In the genomic region with DNA sequence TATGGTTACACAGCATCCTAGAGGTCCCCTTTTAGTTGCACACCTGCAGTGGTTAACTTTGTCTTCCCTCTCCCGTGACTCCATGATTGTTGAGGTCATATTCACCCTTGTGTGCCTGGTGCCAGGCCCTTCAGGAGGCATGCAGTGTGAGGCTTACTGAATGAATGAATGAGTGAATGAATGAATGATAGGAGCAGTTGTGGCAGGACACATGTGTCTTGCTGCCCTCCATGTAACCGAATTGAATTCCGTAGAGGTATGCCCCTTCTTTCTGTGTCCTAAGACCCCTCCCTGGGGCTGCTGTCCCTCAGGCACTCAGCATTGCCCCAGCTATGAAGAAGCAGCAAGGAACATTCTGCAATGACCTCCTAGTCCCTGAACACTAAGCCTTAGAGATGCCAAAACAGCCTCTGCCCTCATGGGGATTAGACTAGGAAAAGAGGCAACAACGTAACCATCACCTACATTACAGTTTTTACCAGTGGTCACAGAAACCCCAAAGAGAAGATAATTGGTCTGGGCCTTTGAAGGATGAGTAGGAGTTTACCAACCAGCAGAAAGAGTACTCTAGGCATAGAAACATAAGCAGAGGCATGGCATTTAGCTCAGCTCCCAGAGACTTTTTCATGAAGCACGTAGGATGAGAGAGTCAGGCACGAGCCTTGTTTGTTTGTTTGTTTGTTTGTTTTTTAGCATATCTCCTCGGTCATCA, we compare ENCODE assay signal across 1 cellular context.
TF ChIP-seq lines count a peak whose summit lies in the region.

No MANE protein-coding gene starts in this region.

TF ChIP-seq in GM12878, 131 proteins besides CTCF, POLR2A, EP300 and RAD21:
- TF ChIP-seq, protein P1, sequence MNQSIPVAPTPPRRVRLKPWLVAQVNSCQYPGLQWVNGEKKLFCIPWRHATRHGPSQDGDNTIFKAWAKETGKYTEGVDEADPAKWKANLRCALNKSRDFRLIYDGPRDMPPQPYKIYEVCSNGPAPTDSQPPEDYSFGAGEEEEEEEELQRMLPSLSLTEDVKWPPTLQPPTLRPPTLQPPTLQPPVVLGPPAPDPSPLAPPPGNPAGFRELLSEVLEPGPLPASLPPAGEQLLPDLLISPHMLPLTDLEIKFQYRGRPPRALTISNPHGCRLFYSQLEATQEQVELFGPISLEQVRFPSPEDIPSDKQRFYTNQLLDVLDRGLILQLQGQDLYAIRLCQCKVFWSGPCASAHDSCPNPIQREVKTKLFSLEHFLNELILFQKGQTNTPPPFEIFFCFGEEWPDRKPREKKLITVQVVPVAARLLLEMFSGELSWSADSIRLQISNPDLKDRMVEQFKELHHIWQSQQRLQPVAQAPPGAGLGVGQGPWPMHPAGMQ (IDR thresholded peaks at IDR 0.05; ENCODE audit: borderline replicate concordance) = no peak
- TF ChIP-seq KAT2A (conservative IDR thresholded peaks at IDR 0.05; ENCODE audit: control insufficient read depth, low read depth, low read length) (no peak), ZNF24 (IDR thresholded peaks at IDR 0.05) (peak; percentile 56; the same call in 1 of the 2 replicates)
TF ChIP-seq in GM12878: peak in this region for 1.
